Comparison of ENCODE assay signal across 10 cellular contexts in genomic region chr10:33133557-33133956, GRCh38.
A peak's percentile ranks its signal among the peaks of the same experiment; 100 is the strongest.
DNase-seq lines count a peak whose midpoint lies in the region; ATAC-seq and TF ChIP-seq lines count a peak whose summit lies in the region.
"Had no signal": no experiment of that assay in that cellular context is flagged by ENCODE, and none has a peak within 500 bp of the region (broad histone marks: within the 10 kb centered on the region; RNA-seq: fewer than 3 reads in every experiment).

No MANE protein-coding gene starts in this region.

- no peak overlapping the region for H2BK120ac ChIP-seq in trophoblast cell (ENCODE audit: insufficient read depth, low read length, poor library complexity)

- no peak overlapping the region for H3K9ac ChIP-seq in trophoblast cell (ENCODE audit: low read length)

- H3K36me3 Mint-ChIP-seq in CD4-positive, alpha-beta T cell (ENCODE audit: low read depth), result peaks cover 5% of the 10 kb centered on the region
- H3K36me3 Mint-ChIP-seq in activated naive CD4-positive, alpha-beta T cell treated with anti-CD3 and anti-CD28 coated beads, Interleukin-2, amount 50 U/mL, for 72 hours, result peaks cover 0 to 20% of the 10 kb centered on the region in 2 donors
- peaks cover 3% of the 10 kb centered on the region for H3K36me3 Mint-ChIP-seq in memory B cell

- no peak for TF ChIP-seq CTCF in CD4-positive, alpha-beta T cell (IDR thresholded peaks at IDR 0.05)
- no peak for TF ChIP-seq CTCF in brain microvascular endothelial cell (IDR thresholded peaks at IDR 0.05; ENCODE audit: low read depth, low read length, missing control alignments)

- no peak overlapping the region for H3K4me2 ChIP-seq in trophoblast cell (ENCODE audit: low read length)

- H3K79me1 ChIP-seq in trophoblast cell (ENCODE audit: low read length), result no peaks in the 10 kb centered on the region

- no peaks in the 10 kb centered on the region for H3K9me3 Mint-ChIP-seq in CD4-positive, alpha-beta T cell
- H3K9me3 Mint-ChIP-seq in activated naive CD4-positive, alpha-beta T cell treated with anti-CD3 and anti-CD28 coated beads, Interleukin-2, amount 50 U/mL, for 72 hours, result peaks cover 0 to 9% of the 10 kb centered on the region in 2 donors
- no peaks in the 10 kb centered on the region for H3K9me3 Mint-ChIP-seq in memory B cell

- no peak overlapping the region for H3K4ac ChIP-seq in trophoblast cell (ENCODE audit: low read depth, low read length)

- H3K36me3 ChIP-seq in brain microvascular endothelial cell (replicated peaks) (no peaks in the 10 kb centered on the region), trophoblast cell (ENCODE audit: control insufficient read depth in 1 of 2, insufficient read depth in 2 of 2, low read length in 2 of 2) (no peaks in the 10 kb centered on the region)

- H3K4me1 ChIP-seq in trophoblast cell (ENCODE audit: control insufficient read depth in 1 of 2, insufficient read depth in 2 of 2, low read length in 2 of 2), result peaks cover 0 to 2% of the 10 kb centered on the region in 2 experiments

- POLR2A ChIA-PET in CD4-positive, alpha-beta T cell (lab: Charles Lee), result interaction anchor here (1.3 to 5.8 kb wide), 3 partner anchors 14 to 123 kb away, joined by 4 to 33 read pairs (median 5); no protein-coding TSS in a partner anchor

- H2BK12ac ChIP-seq in trophoblast cell (ENCODE audit: low read length), result no peak overlapping the region

- peak overlapping the region; percentile 62 for H3K4me3 Mint-ChIP-seq in CD4-positive, alpha-beta T cell
- H3K4me3 Mint-ChIP-seq in memory B cell, result no peak overlapping the region

- no peak overlapping the region for H2AK5ac ChIP-seq in trophoblast cell (ENCODE audit: low read length)

- intact Hi-C loops in CD4-positive, alpha-beta T cell (cut with DNase I, micrococcal nuclease), result loop anchor here in 1 of 2 experiments (10.0 kb wide), 1 partner anchor 1209 kb away; the partner anchor contains the start of gene ARHGAP12

- no peaks in the 10 kb centered on the region for H3K27me3 ChIP-seq in CD4-positive, alpha-beta T cell (ENCODE audit: control insufficient read depth, insufficient read depth, low read length)
- H3K27me3 ChIP-seq in brain microvascular endothelial cell (replicated peaks), result no peaks in the 10 kb centered on the region
- H3K27me3 ChIP-seq in trophoblast cell (ENCODE audit: insufficient read depth, low read length), result no peaks in the 10 kb centered on the region

- no peak overlapping the region for H4K91ac ChIP-seq in trophoblast cell (ENCODE audit: low read depth, low read length)

- no peaks in the 10 kb centered on the region for H3K79me2 ChIP-seq in trophoblast cell (ENCODE audit: control insufficient read depth, insufficient read depth, low read length, poor library complexity)

- H4K12ac ChIP-seq in trophoblast cell (ENCODE audit: low read depth, low read length), result no peak overlapping the region

- no peaks in the 10 kb centered on the region for H3K27me3 Mint-ChIP-seq in CD4-positive, alpha-beta T cell
- no peaks in the 10 kb centered on the region for H3K27me3 Mint-ChIP-seq in memory B cell

- peak overlapping the region; percentile 40 for H3K27ac ChIP-seq in CD4-positive, alpha-beta T cell (ENCODE audit: low read depth, low read length)
- no peak overlapping the region for H3K27ac ChIP-seq in brain microvascular endothelial cell
- H3K27ac ChIP-seq in trophoblast cell (ENCODE audit: low read depth, low read length), result no peak overlapping the region
- H3K27ac ChIP-seq: HL-60 had no signal

- CTCF ChIA-PET in CD4-positive, alpha-beta T cell (lab: Charles Lee), result interaction anchor here (0.8 to 3.4 kb wide), 5 partner anchors 17 to 125 kb away, joined by 3 to 12 read pairs (median 11); no protein-coding TSS in a partner anchor

- H3K14ac ChIP-seq in trophoblast cell (ENCODE audit: low read length), result no peak overlapping the region

- no peak overlapping the region for H3K18ac ChIP-seq in trophoblast cell (ENCODE audit: low read length)

- H3K9me3 ChIP-seq in CD4-positive, alpha-beta T cell (ENCODE audit: control insufficient read depth, low read length), result no peaks in the 10 kb centered on the region
- no peaks in the 10 kb centered on the region for H3K9me3 ChIP-seq in trophoblast cell (ENCODE audit: insufficient read depth, low read depth, low read length)

- H2BK5ac ChIP-seq in trophoblast cell (ENCODE audit: low read depth, low read length, poor library complexity), result no peak overlapping the region

- H3K27ac Mint-ChIP-seq in CD4-positive, alpha-beta T cell, result peak overlapping the region; percentile 93
- H3K27ac Mint-ChIP-seq in activated naive CD4-positive, alpha-beta T cell treated with anti-CD3 and anti-CD28 coated beads, Interleukin-2, amount 50 U/mL, for 72 hours, result peak overlapping the region; percentile 93 to 97
- H3K27ac Mint-ChIP-seq in memory B cell, result peak overlapping the region; percentile 47

- in situ Hi-C loops in brain microvascular endothelial cell (cut with HindIII; ENCODE audit: low pct_ligation_motif_present, low sequenced_read_pairs), result no loop called here

- H3K4me1 Mint-ChIP-seq in CD4-positive, alpha-beta T cell (ENCODE audit: low read depth), result peaks cover 87% of the 10 kb centered on the region
- peaks cover 32% of the 10 kb centered on the region for H3K4me1 Mint-ChIP-seq in memory B cell

- no peak overlapping the region for H2AFZ ChIP-seq in trophoblast cell (ENCODE audit: insufficient read depth, low read length, poor library complexity)

- H3K23ac ChIP-seq in trophoblast cell (ENCODE audit: low read length), result no peak overlapping the region

- H4K8ac ChIP-seq in trophoblast cell (ENCODE audit: low read depth, low read length), result no peak overlapping the region

- no peak for DNase-seq in CD4-positive, alpha-beta T cell
- DNase-seq in LHCN-M2 (ENCODE audit: low read depth) (peak; percentile 58), memory B cell (ENCODE audit: low spot score in 2 of 2) (no peak), brain microvascular endothelial cell (no peak), superior temporal gyrus (ENCODE audit: extremely low spot score) (no peak), trophoblast cell (no peak)
- no peak for DNase-seq in activated naive CD4-positive, alpha-beta T cell treated with anti-CD3 and anti-CD28 coated beads, Interleukin-2, amount 50 U/mL, for 72 hours (ENCODE audit: low spot score in 2 of 2)
- DNase-seq: amygdala had no signal

- no peak for ATAC-seq in CD4-positive, alpha-beta T cell (ENCODE audit: poor library complexity)
- no peak for ATAC-seq in activated naive CD4-positive, alpha-beta T cell treated with anti-CD3 and anti-CD28 coated beads, Interleukin-2, amount 50 U/mL, for 72 hours
- ATAC-seq in memory B cell (ENCODE audit: low read depth) (no peak), GM18867 (IDR thresholded peaks at IDR 0.05; ENCODE audit: unreplicated experiment) (no peak)

- no peak overlapping the region for H3K4me3 ChIP-seq in brain microvascular endothelial cell (ENCODE audit: low read depth, low read length)
- H3K4me3 ChIP-seq in trophoblast cell (ENCODE audit: low read depth, low read length), result no peak overlapping the region
